ENCODE assay signal across 8 cellular contexts in the genomic region with DNA sequence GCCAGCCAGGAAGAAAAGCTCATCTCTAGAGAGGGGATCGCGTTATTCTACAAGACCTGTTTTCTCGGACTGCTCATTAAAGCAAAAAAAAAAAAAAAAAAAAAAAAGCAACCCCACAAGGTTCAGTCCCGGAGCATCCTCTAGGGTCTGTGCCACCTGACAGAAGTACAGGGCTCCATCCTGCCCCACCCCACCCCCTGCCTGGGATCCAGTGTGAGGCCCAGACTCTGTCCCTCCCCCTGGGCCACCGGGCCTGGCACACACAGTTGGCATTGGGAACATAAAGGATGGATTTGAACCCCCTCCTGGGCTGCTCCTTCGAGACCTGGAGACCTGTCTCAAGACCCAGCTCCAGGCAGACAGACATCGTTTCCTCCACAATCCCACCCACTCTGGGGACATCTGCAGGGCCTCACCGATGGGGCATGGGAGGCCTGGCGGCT. TPM values are rescaled to one million over a fixed set of nuclear protein-coding genes. Genes with fewer than 3 reads are reported as not detected.
DNase-seq lines count a peak whose midpoint lies in the region; ATAC-seq and TF ChIP-seq lines count a peak whose summit lies in the region.

No MANE protein-coding gene starts in this region.

- CTCF ChIA-PET in AG04449 (lab: Yijun Ruan, JAX): interaction anchor here (1.3 kb wide), 1 partner anchor 30 kb away, joined by 3 read pairs; no protein-coding TSS in a partner anchor

- peaks cover 6% of the 10 kb centered on the region for H3K4me1 ChIP-seq in hepatocyte (ENCODE audit: insufficient read depth)

- H4K20me1 ChIP-seq in hepatocyte (ENCODE audit: insufficient read depth, poor library complexity, severe bottlenecking): no peaks in the 10 kb centered on the region

- H3K4me3 ChIP-seq in AG04449 (ENCODE audit: low read depth, low read length) (peak overlapping the region; percentile 72), hepatocyte (peak overlapping the region; percentile 98)

- no peaks in the 10 kb centered on the region for H3K9me3 ChIP-seq in hepatocyte (ENCODE audit: low read depth)

- H3K36me3 Mint-ChIP-seq in activated T-cell treated with anti-CD3 and anti-CD28 coated beads, Interleukin-2, amount 50 U/mL, for 72 hours (ENCODE audit: insufficient read depth in 2 of 2): peaks cover 0 to 4% of the 10 kb centered on the region in 2 donors
- peaks cover 45% of the 10 kb centered on the region for H3K36me3 Mint-ChIP-seq in stimulated activated memory B cell treated with anti-CD40 and anti-IgM and Interleukin-4, amounts not matched to agents 10 μg/mL and 1 μg/mL and 100 μg/mL, for 72 hours

- H3K27me3 Mint-ChIP-seq in activated T-cell treated with anti-CD3 and anti-CD28 coated beads, Interleukin-2, amount 50 U/mL, for 72 hours (ENCODE audit: low read depth): no peaks in the 10 kb centered on the region
- no peaks in the 10 kb centered on the region for H3K27me3 Mint-ChIP-seq in stimulated activated memory B cell treated with anti-CD40 and anti-IgM and Interleukin-4, amounts not matched to agents 10 μg/mL and 1 μg/mL and 100 μg/mL, for 72 hours

- H3K4me2 ChIP-seq in hepatocyte: peak overlapping the region; percentile 98

- H3K27ac ChIP-seq in hepatocyte: peak overlapping the region; percentile 48

- POLR2A ChIA-PET in AG04449 (lab: Yijun Ruan, JAX): interaction anchor here (0.6 to 1.3 kb wide), 2 partner anchors 14 to 30 kb away, joined by 4 to 5 read pairs; no protein-coding TSS in a partner anchor

- ATAC-seq in HG02852 (IDR thresholded peaks at IDR 0.05; ENCODE audit: unreplicated experiment): peak; percentile 8
- peak; percentile 8 to 12 for ATAC-seq in activated T-cell treated with anti-CD3 and anti-CD28 coated beads, Interleukin-2, amount 50 U/mL, for 72 hours (replicated peaks in 1 of 2)
- peak; percentile 41 for ATAC-seq in stimulated activated memory B cell treated with anti-CD40 and anti-IgM and Interleukin-4, amounts not matched to agents 10 μg/mL and 1 μg/mL and 100 μg/mL, for 72 hours
- ATAC-seq in GM18520 (IDR thresholded peaks at IDR 0.05; ENCODE audit: unreplicated experiment): no peak

- peak overlapping the region; percentile 96 for H2AFZ ChIP-seq in hepatocyte

- peak overlapping the region; percentile 73 to 81 for H3K4me3 Mint-ChIP-seq in activated T-cell treated with anti-CD3 and anti-CD28 coated beads, Interleukin-2, amount 50 U/mL, for 72 hours
- H3K4me3 Mint-ChIP-seq in stimulated activated memory B cell treated with anti-CD40 and anti-IgM and Interleukin-4, amounts not matched to agents 10 μg/mL and 1 μg/mL and 100 μg/mL, for 72 hours: peak overlapping the region; percentile 97

- 47% methylated on average over 9 of the region's 9 CpGs for WGBS in hepatocyte (ENCODE audit: low lambda C conversion rate, missing lambda C conversion rate)

- H3K9me3 Mint-ChIP-seq in activated T-cell treated with anti-CD3 and anti-CD28 coated beads, Interleukin-2, amount 50 U/mL, for 72 hours: no peaks in the 10 kb centered on the region
- no peaks in the 10 kb centered on the region for H3K9me3 Mint-ChIP-seq in stimulated activated memory B cell treated with anti-CD40 and anti-IgM and Interleukin-4, amounts not matched to agents 10 μg/mL and 1 μg/mL and 100 μg/mL, for 72 hours

- no peak for TF ChIP-seq CTCF in AG04449 (IDR thresholded peaks at IDR 0.05; ENCODE audit: insufficient read depth, low read length, missing control alignments)
- TF ChIP-seq CTCF in hepatocyte (IDR thresholded peaks at IDR 0.05; ENCODE audit: poor library complexity): no peak

- DNase-seq in AG04449 (ENCODE audit: low read depth, low spot score) (no peak), hepatocyte (ENCODE audit: low spot score) (no peak), retina (no peak), cerebellum (ENCODE audit: low spot score) (no peak)
- no peak for DNase-seq in activated T-cell treated with anti-CD3 and anti-CD28 coated beads, Interleukin-2, amount 50 U/mL, for 72 hours

- no peaks in the 10 kb centered on the region for H3K36me3 ChIP-seq in hepatocyte (replicated peaks; ENCODE audit: insufficient read depth, low read depth)

- H3K79me2 ChIP-seq in hepatocyte: peaks cover 9% of the 10 kb centered on the region

- H3K27me3 ChIP-seq in hepatocyte: no peaks in the 10 kb centered on the region

- peaks cover 54% of the 10 kb centered on the region for H3K4me1 Mint-ChIP-seq in activated T-cell treated with anti-CD3 and anti-CD28 coated beads, Interleukin-2, amount 50 U/mL, for 72 hours (ENCODE audit: low read depth)
- H3K4me1 Mint-ChIP-seq in stimulated activated memory B cell treated with anti-CD40 and anti-IgM and Interleukin-4, amounts not matched to agents 10 μg/mL and 1 μg/mL and 100 μg/mL, for 72 hours: peaks cover 63% of the 10 kb centered on the region

- H3K9me2 ChIP-seq in hepatocyte (replicated peaks; ENCODE audit: insufficient read depth): no peaks in the 10 kb centered on the region

- H3K27ac Mint-ChIP-seq in activated T-cell treated with anti-CD3 and anti-CD28 coated beads, Interleukin-2, amount 50 U/mL, for 72 hours: peak overlapping the region; percentile 45
- peak overlapping the region; percentile 100 for H3K27ac Mint-ChIP-seq in stimulated activated memory B cell treated with anti-CD40 and anti-IgM and Interleukin-4, amounts not matched to agents 10 μg/mL and 1 μg/mL and 100 μg/mL, for 72 hours

RNA-seq across cellular contexts. Expression of gene ORAI2, which starts 0.7 kb away (rescaled TPM):
- 10 to 100 TPM; 37.8 to 42.2 TPM for total RNA-seq in activated T-cell treated with anti-CD3 and anti-CD28 coated beads, Interleukin-2, amount 50 U/mL, for 72 hours
- total RNA-seq in hepatocyte: 25.9 and 33.6 TPM in 2 replicates
- polyA plus RNA-seq in hepatocyte: 32.3 and 41.9 TPM in 2 replicates
- 29.8 TPM for total RNA-seq in cerebellum

RNA-seq across cellular contexts. Expression of gene ALKBH4, which starts 30.6 kb away (rescaled TPM):
- 10 to 100 TPM in 1 of 2 donors, 1 to 10 TPM in 1; 9.1 to 11.8 TPM for total RNA-seq in activated T-cell treated with anti-CD3 and anti-CD28 coated beads, Interleukin-2, amount 50 U/mL, for 72 hours
- total RNA-seq in hepatocyte (10.1 and 13.3 TPM in 2 replicates), cerebellum (13.8 TPM)
- polyA plus RNA-seq in hepatocyte: 15.8 TPM in 2 replicates

RNA-seq across cellular contexts. Expression of gene LRWD1, which starts 30.7 kb away (rescaled TPM):
- 10 to 100 TPM; 13.1 to 13.6 TPM for total RNA-seq in activated T-cell treated with anti-CD3 and anti-CD28 coated beads, Interleukin-2, amount 50 U/mL, for 72 hours
- 16.0 and 19.0 TPM in 2 replicates for total RNA-seq in hepatocyte
- 17.8 and 18.3 TPM in 2 replicates for polyA plus RNA-seq in hepatocyte
- 25.3 TPM for total RNA-seq in cerebellum

RNA-seq across cellular contexts. Expression of gene PRKRIP1, which starts 37.9 kb away (rescaled TPM):
- 10 to 100 TPM; 30.6 to 35.7 TPM for total RNA-seq in activated T-cell treated with anti-CD3 and anti-CD28 coated beads, Interleukin-2, amount 50 U/mL, for 72 hours
- total RNA-seq in hepatocyte (32.0 and 33.8 TPM in 2 replicates), cerebellum (18.3 TPM)
- 44.6 and 61.6 TPM in 2 replicates for polyA plus RNA-seq in hepatocyte

RNA-seq across cellular contexts. Expression of gene POLR2J, which starts 44.7 kb away (rescaled TPM):
- 10 to 100 TPM; 40.5 to 53.5 TPM for total RNA-seq in activated T-cell treated with anti-CD3 and anti-CD28 coated beads, Interleukin-2, amount 50 U/mL, for 72 hours
- total RNA-seq in hepatocyte: 16.3 and 22.4 TPM in 2 replicates
- 77.4 and 83.2 TPM in 2 replicates for polyA plus RNA-seq in hepatocyte
- 9.6 TPM for total RNA-seq in cerebellum
